28 cellular contexts compared by ENCODE assay signal in the genomic region with DNA sequence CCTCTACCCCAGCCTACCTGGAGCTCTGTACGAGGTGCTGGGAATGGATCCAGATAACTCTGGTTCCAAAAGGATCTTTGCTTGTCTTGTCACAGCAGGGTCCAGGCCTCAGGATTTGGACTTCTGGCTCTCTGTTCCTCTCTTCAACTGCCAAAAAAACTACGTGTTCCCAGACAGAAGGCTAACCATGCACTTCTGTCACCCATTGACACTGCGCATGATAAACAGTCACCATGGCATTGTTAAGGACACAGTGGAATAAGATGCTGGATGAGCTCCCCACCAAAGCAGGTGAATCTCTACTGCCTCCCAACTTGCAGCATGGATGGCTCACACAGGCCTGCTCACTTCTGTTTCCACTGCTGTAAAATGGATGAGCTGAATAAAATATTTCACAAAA.
"Had no signal": no experiment of that assay in that cellular context is flagged by ENCODE, and none has a peak within 500 bp of the region (broad histone marks: within the 10 kb centered on the region; RNA-seq: fewer than 3 reads in every experiment).

No MANE protein-coding gene starts in this region.

- H3K4me1 ChIP-seq: breast epithelium had no signal

- H3K27ac ChIP-seq: breast epithelium, SJSA1 had no signal

- H3K4me3 ChIP-seq: breast epithelium, MG63, SJSA1 had no signal

- ATAC-seq: activated CD8-positive, alpha-beta T cell treated with anti-CD3 and anti-CD28 coated beads, Interleukin-2, amount 10 ng/mL, durations not matched to agents 7 days and 5 days; Panc1; T-helper 17 cell; WTC11 had no signal

- H3K9me3 Mint-ChIP-seq: activated naive CD4-positive, alpha-beta T cell treated with anti-CD3 and anti-CD28 coated beads, Interleukin-2, amount 50 U/mL, for 24 hours; activated T-helper 1 cell treated with anti-CD3 and anti-CD28 coated beads, Interleukin-12 subunit alpha, Interleukin-12 subunit beta, Interleukin-2, Interleukin-4 antibody, amounts not matched to agents 30 ng/mL and 10 ng/mL and 1 ng/mL, durations not matched to agents 14 hours and 24 hours and 36 hours; WTC11 had no signal

- H3K27ac Mint-ChIP-seq: activated CD8-positive, alpha-beta T cell treated with anti-CD3 and anti-CD28 coated beads, Interleukin-2, amount 10 ng/mL, durations not matched to agents 7 days and 5 days; activated naive CD4-positive, alpha-beta T cell treated with anti-CD3 and anti-CD28 coated beads, Interleukin-2, amount 50 U/mL, for 24 hours; activated T-helper 1 cell treated with anti-CD3 and anti-CD28 coated beads, Interleukin-12 subunit alpha, Interleukin-12 subunit beta, Interleukin-2, Interleukin-4 antibody, amounts not matched to agents 30 ng/mL and 10 ng/mL and 1 ng/mL, durations not matched to agents 14 hours and 24 hours and 36 hours; T-helper 17 cell; WTC11 had no signal

- H3K4me1 Mint-ChIP-seq: activated naive CD4-positive, alpha-beta T cell treated with anti-CD3 and anti-CD28 coated beads, Interleukin-2, amount 50 U/mL, for 24 hours; T-helper 17 cell; WTC11 had no signal

- H3K4me3 Mint-ChIP-seq: activated CD8-positive, alpha-beta T cell treated with anti-CD3 and anti-CD28 coated beads, Interleukin-2, amount 10 ng/mL, durations not matched to agents 7 days and 5 days; activated naive CD4-positive, alpha-beta T cell treated with anti-CD3 and anti-CD28 coated beads, Interleukin-2, amount 50 U/mL, for 24 hours; activated T-helper 1 cell treated with anti-CD3 and anti-CD28 coated beads, Interleukin-12 subunit alpha, Interleukin-12 subunit beta, Interleukin-2, Interleukin-4 antibody, amounts not matched to agents 30 ng/mL and 10 ng/mL and 1 ng/mL, durations not matched to agents 14 hours and 24 hours and 36 hours; T-helper 17 cell; WTC11 had no signal

- H3K27me3 ChIP-seq: breast epithelium, MG63, SJSA1 had no signal

- H3K36me3 Mint-ChIP-seq: activated naive CD4-positive, alpha-beta T cell treated with anti-CD3 and anti-CD28 coated beads, Interleukin-2, amount 50 U/mL, for 24 hours; WTC11 had no signal

- H3K36me3 ChIP-seq: breast epithelium, MG63, SJSA1 had no signal

- DNase-seq: activated CD4-positive, alpha-beta T cell treated with anti-CD3 and anti-CD28 coated beads for 48 hours; activated CD4-positive, alpha-beta T cell treated with anti-CD3 and anti-CD28 coated beads, Interleukin-2, amount 50 U/mL, for 4 hours; activated CD4-positive, CD25-positive, alpha-beta regulatory T cell treated with anti-CD3 and anti-CD28 coated beads, Interleukin-2, amount 50 U/mL, for 72 hours; activated CD8-positive, alpha-beta memory T cell treated with anti-CD3 and anti-CD28 coated beads, Interleukin-2, amount 50 U/mL, for 48 hours; activated CD8-positive, alpha-beta T cell treated with anti-CD3 and anti-CD28 coated beads, Interleukin-2, amount 10 ng/mL, durations not matched to agents 7 days and 5 days; activated effector memory CD4-positive, alpha-beta T cell treated with Interleukin-2 at 50 U/mL for 16 hours; activated naive CD4-positive, alpha-beta T cell; activated T-cell treated with anti-CD3 and anti-CD28 coated beads, Interleukin-2, amount 50 U/mL, for 1 hour; aorta; MG63; MV-4-11; NCI-H1092 treated with DMSO at 0.1 percent for 48 hours; NCI-H1436; NCI-H1694 treated with DMSO at 0.1 percent for 48 hours; NCI-H2029 treated with DMSO at 0.1 percent for 48 hours; NCI-H345; NCI-H510A; NCI-H526 treated with DMSO at 0.1 percent for 48 hours; RPMI8226; SHP77; T-helper 17 cell; T-helper 9 cell had no signal

- H3K9me3 ChIP-seq: breast epithelium, MG63, SJSA1 had no signal

- H3K27me3 Mint-ChIP-seq: activated naive CD4-positive, alpha-beta T cell treated with anti-CD3 and anti-CD28 coated beads, Interleukin-2, amount 50 U/mL, for 24 hours; T-helper 17 cell had no signal
